ENCODE assay signal across 16 cellular contexts in the genomic region with DNA sequence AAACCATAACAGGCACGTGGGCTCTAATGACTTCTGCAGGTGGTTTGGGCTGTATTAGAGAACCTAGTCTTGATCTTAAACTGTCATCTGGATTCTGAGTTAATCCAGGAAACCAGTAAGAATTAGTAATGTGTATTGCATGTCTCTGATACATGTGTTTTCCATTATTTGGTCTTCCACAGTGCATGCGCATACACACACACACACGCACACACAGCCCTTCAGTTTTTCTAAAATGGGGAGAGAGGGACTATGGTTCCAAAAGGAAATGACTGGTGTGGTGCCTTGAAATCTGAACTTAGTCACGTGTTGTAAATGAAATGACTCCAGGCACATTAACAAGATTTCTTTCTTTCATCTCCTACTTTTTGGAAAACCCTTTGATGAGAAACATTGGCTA.
A peak's percentile ranks its signal among the peaks of the same experiment; 100 is the strongest.
DNase-seq lines count a peak whose midpoint lies in the region; ATAC-seq and TF ChIP-seq lines count a peak whose summit lies in the region.
"Had no signal": no experiment of that assay in that cellular context is flagged by ENCODE, and none has a peak within 500 bp of the region (broad histone marks: within the 10 kb centered on the region; RNA-seq: fewer than 3 reads in every experiment).

No MANE protein-coding gene starts in this region.

- POLR2A ChIA-PET in RWPE1 (lab: Yijun Ruan, JAX; ENCODE audit: low non-redundant PET) (no interaction called here), HEK293T (lab: Yijun Ruan, JAX) (no interaction called here)

- TF ChIP-seq CTCF in fibroblast of pulmonary artery (IDR thresholded peaks at IDR 0.05; ENCODE audit: low read length, missing control alignments) (no peak), RWPE1 (conservative IDR thresholded peaks at IDR 0.05; ENCODE audit: low read depth) (no peak)

- H3K27me3 ChIP-seq in right cardiac atrium (ENCODE audit: control insufficient read depth, insufficient read depth), result no peaks in the 10 kb centered on the region
- H3K27me3 ChIP-seq: left lung had no signal

- no peaks in the 10 kb centered on the region for H3K4me1 ChIP-seq in right cardiac atrium (ENCODE audit: control insufficient read depth, insufficient read depth, low read length)

- no peak for TF ChIP-seq POLR2A in GM18505 (IDR thresholded peaks at IDR 0.05; ENCODE audit: borderline replicate concordance, extremely low read depth, insufficient read depth, insufficient read length)

- H3K36me3 ChIP-seq in SK-N-MC (ENCODE audit: insufficient read depth, low read length), result peaks cover 9% of the 10 kb centered on the region; the same call in 1 of the 2 replicates

- H3K27ac ChIP-seq in right cardiac atrium (ENCODE audit: low read length) (no peak overlapping the region), SK-N-MC (peak overlapping the region; percentile 97), RWPE1 (no peak overlapping the region)
- H3K27ac ChIP-seq: left lung had no signal

- H3K9ac ChIP-seq in SK-N-MC (ENCODE audit: insufficient read length), result peak overlapping the region; percentile 39

- 76% methylated on average over 4 of the region's 4 CpGs for WGBS in right cardiac atrium

- H3K4me3 ChIP-seq in right cardiac atrium (ENCODE audit: low read length), result no peak overlapping the region
- H3K4me3 ChIP-seq in SK-N-MC, result peak overlapping the region; percentile 69
- no peak overlapping the region for H3K4me3 ChIP-seq in fibroblast of pulmonary artery (replicated peaks; ENCODE audit: low read depth, low read length)
- H3K4me3 ChIP-seq: left lung had no signal

- CTCF ChIA-PET in RWPE1 (lab: Yijun Ruan, JAX), result interaction anchor here (0.6 kb wide), 1 partner anchor 87 kb away, joined by 3 read pairs; no protein-coding TSS in a partner anchor
- CTCF ChIA-PET in HEK293T (lab: Yijun Ruan, JAX), result no interaction called here

- ATAC-seq in left ventricle myocardium superior, result peak; percentile 61
- no peak for ATAC-seq in right cardiac atrium
- ATAC-seq in GM18505 (IDR thresholded peaks at IDR 0.05; ENCODE audit: unreplicated experiment), result no peak
- ATAC-seq: activated T-cell treated with anti-CD3 and anti-CD28 coated beads, Interleukin-2, amount 50 U/mL, for 4 hours; left lung had no signal

- H3K9me3 ChIP-seq in right cardiac atrium (ENCODE audit: control insufficient read depth, low read length) (no peaks in the 10 kb centered on the region), SK-N-MC (ENCODE audit: low read depth, low read length) (no peaks in the 10 kb centered on the region)
- H3K9me3 ChIP-seq: left lung had no signal

- DNase-seq in left ventricle myocardium superior (no peak), right cardiac atrium (no peak), SK-N-MC (ENCODE audit: low read depth, low spot score) (peak; percentile 85), fibroblast of pulmonary artery (ENCODE audit: low read depth) (peak; percentile 20), RWPE1 (ENCODE audit: low spot score) (no peak), ecto neural progenitor cell (ENCODE audit: low spot score) (no peak), HEK293T (ENCODE audit: extremely low spot score) (no peak)
- DNase-seq: activated CD4-positive, alpha-beta T cell treated with anti-CD3 and anti-CD28 coated beads, Interleukin-2, amount 10 ng/mL, durations not matched to agents 24 days and 14 days; activated T-cell treated with anti-CD3 and anti-CD28 coated beads, Interleukin-2, amount 50 U/mL, for 4 hours; AML-193; left lung; naive B cell; NCI-H2227 treated with DMSO at 0.1 percent for 48 hours; SHP77; stimulated activated CD4-positive, alpha-beta T cell treated with anti-CD3 and anti-CD28 coated beads, Interleukin-4, amount 100 ng/mL, for 1 hour had no signal

- intact Hi-C loops in left ventricle myocardium superior (cut with micrococcal nuclease), result no loop called here
- intact Hi-C loops in right cardiac atrium (cut with DNase I), result no loop called here

TF ChIP-seq in HEK293T, 16 proteins besides CTCF, POLR2A, EP300 and RAD21:
- TF ChIP-seq FOXM1 (IDR thresholded peaks at IDR 0.05; ENCODE audit: borderline replicate concordance) (no peak), NFRKB (IDR thresholded peaks at IDR 0.05) (no peak), SP1 (IDR thresholded peaks at IDR 0.05) (no peak)
- TF ChIP-seq, protein P1, sequence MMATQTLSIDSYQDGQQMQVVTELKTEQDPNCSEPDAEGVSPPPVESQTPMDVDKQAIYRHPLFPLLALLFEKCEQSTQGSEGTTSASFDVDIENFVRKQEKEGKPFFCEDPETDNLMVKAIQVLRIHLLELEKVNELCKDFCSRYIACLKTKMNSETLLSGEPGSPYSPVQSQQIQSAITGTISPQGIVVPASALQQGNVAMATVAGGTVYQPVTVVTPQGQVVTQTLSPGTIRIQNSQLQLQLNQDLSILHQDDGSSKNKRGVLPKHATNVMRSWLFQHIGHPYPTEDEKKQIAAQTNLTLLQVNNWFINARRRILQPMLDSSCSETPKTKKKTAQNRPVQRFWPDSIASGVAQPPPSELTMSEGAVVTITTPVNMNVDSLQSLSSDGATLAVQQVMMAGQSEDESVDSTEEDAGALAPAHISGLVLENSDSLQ (IDR thresholded peaks at IDR 0.05), result no peak
TF ChIP-seq in HEK293T: peak in this region for 0.

Comparison
In these comparisons a context has a peak if more than half of its experiments do, and no peak if none do; other contexts are left out.
1. DNase-seq: peak in SK-N-MC (single experiment) and fibroblast of pulmonary artery (single experiment); none in left ventricle myocardium superior (single experiment), right cardiac atrium (0 of 3), RWPE1 (single experiment), ecto neural progenitor cell (single experiment) and HEK293T (single experiment).